8 cellular contexts compared by ENCODE assay signal in genomic region chr17:34542700-34543336, GRCh38. TPM values are rescaled to one million over a fixed set of nuclear protein-coding genes. Genes with fewer than 3 reads are reported as not detected.
DNase-seq lines count a peak whose midpoint lies in the region; ATAC-seq and TF ChIP-seq lines count a peak whose summit lies in the region.

No MANE protein-coding gene starts in this region.

- H3K4me3 ChIP-seq in DOHH2 (ENCODE audit: low read length) (no peak overlapping the region), prostate gland (no peak overlapping the region)

- intact Hi-C loops in prostate gland (cut with DNase I) = loop anchor here (5.0 kb wide), 2 partner anchors 94 to 574 kb away; partner anchors contain the start of gene RAD51D

- ATAC-seq in HG03469 (IDR thresholded peaks at IDR 0.05; ENCODE audit: unreplicated experiment) = no peak

- H3K27ac ChIP-seq in DOHH2 (ENCODE audit: low read depth, low read length) (no peak overlapping the region), prostate gland (no peak overlapping the region)

- no peaks in the 10 kb centered on the region for H3K79me2 ChIP-seq in DOHH2 (ENCODE audit: control insufficient read depth, low read length)

- TF ChIP-seq CTCF in DOHH2 (IDR thresholded peaks at IDR 0.05; ENCODE audit: low read depth, low read length, poor library complexity, severe bottlenecking) (peak; percentile 99), prostate gland (IDR thresholded peaks at IDR 0.05) (peak; percentile 62 to 79 (median 72))

- H3K4me2 ChIP-seq in DOHH2 (ENCODE audit: low read length) = no peak overlapping the region

- no peaks in the 10 kb centered on the region for H3K36me3 ChIP-seq in DOHH2 (ENCODE audit: control insufficient read depth, low read length)
- no peaks in the 10 kb centered on the region for H3K36me3 ChIP-seq in prostate gland

- no peaks in the 10 kb centered on the region for H3K27me3 ChIP-seq in DOHH2 (ENCODE audit: control insufficient read depth, low read length)
- H3K27me3 ChIP-seq in prostate gland (replicated peaks; ENCODE audit: insufficient read depth) = peaks cover 3% of the 10 kb centered on the region

- DNase-seq in NAMALWA (ENCODE audit: low spot score) (peak; percentile 53), erythroblast (lab: John Stamatoyannopoulos, UW) (peak; percentile 44 to 75), prostate gland (ENCODE audit: low spot score) (peak; percentile 13), GOT3 (lab: John Stamatoyannopoulos, UW) (no peak), DMS79 treated with DMSO at 0.1 percent for 48 hours (lab: John Stamatoyannopoulos, UW) (no peak)
- peak; percentile 78 for DNase-seq in activated CD8-positive, alpha-beta memory T cell treated with anti-CD3 and anti-CD28 coated beads for 24 hours

- 2% methylated on average over 8 of the region's 8 CpGs for WGBS in prostate gland

- H3K9me2 ChIP-seq in DOHH2 (replicated peaks; ENCODE audit: control insufficient read depth, low read length) = no peaks in the 10 kb centered on the region

- no peaks in the 10 kb centered on the region for H4K20me1 ChIP-seq in DOHH2 (ENCODE audit: control insufficient read depth, insufficient read depth, low read depth, low read length)

- H3K9me3 ChIP-seq in DOHH2 (ENCODE audit: control insufficient read depth, insufficient read depth, low read length) (no peaks in the 10 kb centered on the region), prostate gland (no peaks in the 10 kb centered on the region)

- H3K4me1 ChIP-seq in DOHH2 (ENCODE audit: control insufficient read depth, low read length) (no peaks in the 10 kb centered on the region), prostate gland (replicated peaks) (no peaks in the 10 kb centered on the region)

- no peaks in the 10 kb centered on the region for H3F3A ChIP-seq in DOHH2 (ENCODE audit: control insufficient read depth, insufficient read depth)

- TF ChIP-seq POLR2A in erythroblast (IDR thresholded peaks at IDR 0.05; ENCODE audit: low read length) (no peak), prostate gland (IDR thresholded peaks at IDR 0.05) (no peak)

RNA-seq across cellular contexts. Expression of gene TMEM132E, which starts 36.6 kb away (rescaled TPM):
- 1 to 10 TPM in 1 of 2 donors, not detected in 1; 1.0 TPM for total RNA-seq in prostate gland

Comparison
In these comparisons a context has a peak if more than half of its experiments do, and no peak if none do; other contexts are left out.
1. DNase-seq: peak in NAMALWA (single experiment), activated CD8-positive, alpha-beta memory T cell treated with anti-CD3 and anti-CD28 coated beads for 24 hours (single experiment), erythroblast (2 of 2) and prostate gland (single experiment); none in GOT3 (single experiment) and DMS79 treated with DMSO at 0.1 percent for 48 hours (single experiment).